In genomic region chr5:134005415-134006118, GRCh38 we compare ENCODE assay signal across 8 cellular contexts. TPM values are rescaled to one million over a fixed set of nuclear protein-coding genes. Genes with fewer than 3 reads are reported as not detected.
DNase-seq lines count a peak whose midpoint lies in the region; ATAC-seq and TF ChIP-seq lines count a peak whose summit lies in the region.

No MANE protein-coding gene starts in this region.

- no peaks in the 10 kb centered on the region for H3K27me3 ChIP-seq in osteoblast (ENCODE audit: insufficient read depth, low read length)

- TF ChIP-seq CTCF in fibroblast of villous mesenchyme (IDR thresholded peaks at IDR 0.05; ENCODE audit: insufficient read depth, low read depth, low read length) (no peak), osteoblast (IDR thresholded peaks at IDR 0.05; ENCODE audit: extremely low read depth, low read depth, low read length) (no peak)

- peaks cover 29% of the 10 kb centered on the region for H3K4me1 ChIP-seq in osteoblast (ENCODE audit: insufficient read depth, low read length)

- H3K27ac ChIP-seq in osteoblast (ENCODE audit: low read depth, low read length), result peak overlapping the region; percentile 91

- no peaks in the 10 kb centered on the region for H3K27me3 Mint-ChIP-seq in T-cell

- peak overlapping the region; percentile 56 for H2AFZ ChIP-seq in osteoblast (ENCODE audit: low read length)

- H3K4me3 Mint-ChIP-seq in T-cell, result peak overlapping the region; percentile 78 to 85 (median 79)

- no peak for ATAC-seq in T-cell (replicated peaks in 1 of 4)
- ATAC-seq in HG02981 (IDR thresholded peaks at IDR 0.05; ENCODE audit: unreplicated experiment), result no peak
- no peak for ATAC-seq in GM19467 (IDR thresholded peaks at IDR 0.05; ENCODE audit: unreplicated experiment)

- peaks cover 42% of the 10 kb centered on the region for H3K79me2 ChIP-seq in osteoblast (ENCODE audit: insufficient read depth, low read length)

- CTCF ChIA-PET in T-cell (lab: Charles Lee), result interaction anchor here in 1 of 2 donors (0.5 to 0.8 kb wide), 7 partner anchors 8 to 1901 kb away, joined by 3 to 10 read pairs (median 3); no protein-coding TSS in a partner anchor

- no peaks in the 10 kb centered on the region for H3K9me3 ChIP-seq in osteoblast (ENCODE audit: low read depth, low read length)

- peaks cover 19% of the 10 kb centered on the region for H3K36me3 ChIP-seq in osteoblast (ENCODE audit: insufficient read depth, low read length)

- peaks cover 29% of the 10 kb centered on the region for H4K20me1 ChIP-seq in osteoblast (ENCODE audit: insufficient read depth, low read length)

- peak overlapping the region; percentile 91 for H3K4me2 ChIP-seq in osteoblast (ENCODE audit: insufficient read depth, low read length)

- H3K9me3 Mint-ChIP-seq in T-cell, result no peaks in the 10 kb centered on the region

- POLR2A ChIA-PET in T-cell (lab: Charles Lee), result interaction anchor here in 1 of 2 donors (0.6 to 0.9 kb wide), 5 partner anchors 35 to 646 kb away, joined by 3 to 7 read pairs (median 3); no protein-coding TSS in a partner anchor

- H3K4me3 ChIP-seq in fibroblast of villous mesenchyme (ENCODE audit: low read depth, low read length) (peak overlapping the region; percentile 77), osteoblast (ENCODE audit: insufficient read depth, low read length) (peak overlapping the region; percentile 78)

- H3K36me3 Mint-ChIP-seq in T-cell, result peaks cover 3% of the 10 kb centered on the region

- DNase-seq in stimulated activated CD4-positive, alpha-beta T cell treated with anti-CD3 and anti-CD28 coated beads, Interleukin-4, amount 100 ng/mL, for 1 hour, result peak; percentile 18
- no peak for DNase-seq in stimulated activated CD4-positive, alpha-beta T cell treated with anti-CD3 and anti-CD28 coated beads, Interleukin-1b, Interleukin-23, amount 100 ng/mL, for 48 hours
- DNase-seq in T-cell (peak in 1 of 34 experiments; percentile 31), fibroblast of villous mesenchyme (ENCODE audit: low read depth) (peak; percentile 43), osteoblast (ENCODE audit: insufficient read length, low spot score, missing footprints) (peak; percentile 90), NCI-H69 (lab: John Stamatoyannopoulos, UW) (no peak)

- peaks cover 35 to 39% (median 38%) of the 10 kb centered on the region in 3 donors for H3K4me1 Mint-ChIP-seq in T-cell

- peak overlapping the region; percentile 85 to 91 for H3K27ac Mint-ChIP-seq in T-cell

RNA-seq across cellular contexts. Expression of gene VDAC1, which starts 0.8 kb away (rescaled TPM):
- 10 to 100 TPM; 45.8 to 58.7 (median 54.6) TPM for total RNA-seq in T-cell
- 263 and 350 TPM in 2 replicates for total RNA-seq in fibroblast of villous mesenchyme
- total RNA-seq in osteoblast, result 236 and 264 TPM in 2 replicates

RNA-seq across cellular contexts. Expression of gene C5orf15, which starts 37.1 kb away (rescaled TPM):
- total RNA-seq in T-cell, result 10 to 100 TPM; 12.6 to 14.7 (median 14.5) TPM
- 53.8 and 103 TPM in 2 replicates for total RNA-seq in fibroblast of villous mesenchyme
- 68.4 and 77.2 TPM in 2 replicates for total RNA-seq in osteoblast

Comparison
In these comparisons a context has a peak if more than half of its experiments do, and no peak if none do; other contexts are left out.
1. DNase-seq: peak in stimulated activated CD4-positive, alpha-beta T cell treated with anti-CD3 and anti-CD28 coated beads, Interleukin-4, amount 100 ng/mL, for 1 hour (single experiment), fibroblast of villous mesenchyme (single experiment) and osteoblast (single experiment); none in stimulated activated CD4-positive, alpha-beta T cell treated with anti-CD3 and anti-CD28 coated beads, Interleukin-1b, Interleukin-23, amount 100 ng/mL, for 48 hours (single experiment) and NCI-H69 (single experiment).